Comparison of ENCODE assay signal across 11 cellular contexts in genomic region chr6:35610830-35611229, GRCh38.
DNase-seq lines count a peak whose midpoint lies in the region; ATAC-seq, FAIRE-seq and TF ChIP-seq lines count a peak whose summit lies in the region.
"Had no signal": no experiment of that assay in that cellular context is flagged by ENCODE, and none has a peak within 500 bp of the region (broad histone marks: within the 10 kb centered on the region; RNA-seq: fewer than 3 reads in every experiment).

No MANE protein-coding gene starts in this region.

- H3K4me3 ChIP-seq in astrocyte (ENCODE audit: insufficient read depth, low read depth, low read length) (no peak overlapping the region), upper lobe of right lung (no peak overlapping the region)
- H3K4me3 ChIP-seq in naive thymus-derived CD4-positive, alpha-beta T cell (ENCODE audit: low read length), result no peak overlapping the region

- peaks cover 2% of the 10 kb centered on the region for H3K4me1 ChIP-seq in astrocyte (ENCODE audit: insufficient read depth, low read length)
- H3K4me1 ChIP-seq in naive thymus-derived CD4-positive, alpha-beta T cell (ENCODE audit: control insufficient read depth in 2 of 2, insufficient read depth in 2 of 2, low read length in 2 of 2), result peaks cover 22 to 49% of the 10 kb centered on the region in 2 donors
- peaks cover 13% of the 10 kb centered on the region for H3K4me1 ChIP-seq in upper lobe of right lung

- H3K27me3 Mint-ChIP-seq in astrocyte (ENCODE audit: low read depth, unreplicated experiment), result no peaks in the 10 kb centered on the region
- no peaks in the 10 kb centered on the region for H3K27me3 Mint-ChIP-seq in naive thymus-derived CD4-positive, alpha-beta T cell
- H3K27me3 Mint-ChIP-seq: B cell had no signal

- POLR2A ChIA-PET in naive thymus-derived CD4-positive, alpha-beta T cell (lab: Charles Lee), result interaction anchor here (0.6 to 18.9 kb wide), 5 partner anchors 10 to 152 kb away, joined by 3 to 426 read pairs (median 64); no protein-coding TSS in a partner anchor

- no peak for FAIRE-seq in astrocyte (lab: Jason Lieb, UNC)

- ATAC-seq in Right ventricle myocardium inferior (peak; percentile 53), upper lobe of right lung (peak; percentile 49), HG02852 (IDR thresholded peaks at IDR 0.05; ENCODE audit: unreplicated experiment) (no peak)
- ATAC-seq in naive thymus-derived CD4-positive, alpha-beta T cell, result no peak

- no peaks in the 10 kb centered on the region for H3K9me3 ChIP-seq in astrocyte (ENCODE audit: insufficient read depth, low read depth, low read length)
- H3K9me3 ChIP-seq in naive thymus-derived CD4-positive, alpha-beta T cell (ENCODE audit: control insufficient read depth in 2 of 3, low read length in 3 of 3), result no peaks in the 10 kb centered on the region
- no peaks in the 10 kb centered on the region for H3K9me3 ChIP-seq in upper lobe of right lung

- H3K27me3 ChIP-seq in astrocyte (ENCODE audit: insufficient read depth, low read length), result no peaks in the 10 kb centered on the region
- H3K27me3 ChIP-seq in naive thymus-derived CD4-positive, alpha-beta T cell (ENCODE audit: control insufficient read depth in 2 of 2, insufficient read depth in 2 of 2, low read length in 2 of 2), result no peaks in the 10 kb centered on the region
- no peaks in the 10 kb centered on the region for H3K27me3 ChIP-seq in upper lobe of right lung

- no peak overlapping the region for H3K4me2 ChIP-seq in astrocyte (ENCODE audit: low read length)

- H3K36me3 ChIP-seq in astrocyte (ENCODE audit: insufficient read depth, low read length) (no peaks in the 10 kb centered on the region), upper lobe of right lung (peaks cover 87% of the 10 kb centered on the region)
- H3K36me3 ChIP-seq in naive thymus-derived CD4-positive, alpha-beta T cell (ENCODE audit: control insufficient read depth in 2 of 3, insufficient read depth in 3 of 3, low read length in 3 of 3), result peaks cover 0 to 37% (median 8%) of the 10 kb centered on the region in 3 experiments

- no peaks in the 10 kb centered on the region for H4K20me1 ChIP-seq in astrocyte (ENCODE audit: insufficient read depth, low read length)

- no peak overlapping the region for H3K27ac ChIP-seq in astrocyte (ENCODE audit: low read depth, low read length)
- H3K27ac ChIP-seq in naive thymus-derived CD4-positive, alpha-beta T cell (ENCODE audit: low read depth, low read length), result peak overlapping the region; percentile 49
- H3K27ac ChIP-seq in upper lobe of right lung, result no peak overlapping the region

- H2AFZ ChIP-seq in astrocyte (ENCODE audit: low read depth, low read length), result no peak overlapping the region

- TF ChIP-seq CTCF in astrocyte (IDR thresholded peaks at IDR 0.05; ENCODE audit: insufficient read depth, low read depth, low read length) (no peak), upper lobe of right lung (IDR thresholded peaks at IDR 0.05) (no peak)

- H3K36me3 Mint-ChIP-seq in astrocyte (ENCODE audit: low read depth, unreplicated experiment), result peaks cover 3% of the 10 kb centered on the region
- peaks cover 33 to 84% (median 74%) of the 10 kb centered on the region in 5 donors for H3K36me3 Mint-ChIP-seq in naive thymus-derived CD4-positive, alpha-beta T cell

- H3K9me3 Mint-ChIP-seq in astrocyte (ENCODE audit: unreplicated experiment), result peaks cover 2% of the 10 kb centered on the region
- peaks cover 0 to 7% (median 0%) of the 10 kb centered on the region in 11 donors for H3K9me3 Mint-ChIP-seq in naive thymus-derived CD4-positive, alpha-beta T cell

- DNase-seq in Right ventricle myocardium inferior (ENCODE audit: missing footprints) (no peak), cardiac septum (ENCODE audit: low spot score) (no peak), astrocyte (ENCODE audit: low read depth) (no peak), upper lobe of right lung (no peak), KG1 (lab: John Stamatoyannopoulos, UW) (no peak)
- no peak for DNase-seq in naive thymus-derived CD4-positive, alpha-beta T cell
- no peak for DNase-seq in stimulated activated CD4-positive, alpha-beta T cell treated with anti-CD3 and anti-CD28 coated beads, Interleukin-4, amount 100 ng/mL, for 1 hour
- DNase-seq: NCI-H526, SHP77 treated with DMSO at 0.1 percent for 48 hours had no signal

- H3K4me3 Mint-ChIP-seq in astrocyte (ENCODE audit: unreplicated experiment), result no peak overlapping the region
- H3K4me3 Mint-ChIP-seq in naive thymus-derived CD4-positive, alpha-beta T cell, result peak overlapping the region; percentile 39 to 84 (median 72)
- H3K4me3 Mint-ChIP-seq: B cell had no signal

- H3K4me1 Mint-ChIP-seq in astrocyte (ENCODE audit: low read depth, unreplicated experiment), result peaks cover 16% of the 10 kb centered on the region
- H3K4me1 Mint-ChIP-seq in naive thymus-derived CD4-positive, alpha-beta T cell, result peaks cover 38 to 94% (median 83%) of the 10 kb centered on the region in 7 donors

- H3K27ac Mint-ChIP-seq in astrocyte (ENCODE audit: unreplicated experiment), result peak overlapping the region; percentile 89
- H3K27ac Mint-ChIP-seq in naive thymus-derived CD4-positive, alpha-beta T cell, result peak overlapping the region; percentile 82 to 97 (median 93)
- H3K27ac Mint-ChIP-seq: B cell had no signal

- intact Hi-C loops in Right ventricle myocardium inferior (cut with DNase I) (no loop called here), cardiac septum (cut with DNase I) (no loop called here), upper lobe of right lung (cut with DNase I) (no loop called here)
- intact Hi-C loops in naive thymus-derived CD4-positive, alpha-beta T cell (cut with micrococcal nuclease), result loop anchor here in 1 of 2 donors (1.0 kb wide), 2 partner anchors 9 to 18 kb away; no protein-coding TSS in a partner anchor

- no peak overlapping the region for H3K9ac ChIP-seq in astrocyte (ENCODE audit: low read length)

- H3K79me2 ChIP-seq in astrocyte (ENCODE audit: insufficient read depth, low read length), result no peaks in the 10 kb centered on the region

- CTCF ChIA-PET in naive thymus-derived CD4-positive, alpha-beta T cell (lab: Charles Lee), result interaction anchor here (0.5 to 19.5 kb wide), 3 partner anchors 10 to 96 kb away, joined by 3 to 272 read pairs (median 4); no protein-coding TSS in a partner anchor

Comparison
In these comparisons a context has a peak if more than half of its experiments do, and no peak if none do; other contexts are left out.
1. ATAC-seq: peak in Right ventricle myocardium inferior (single experiment) and upper lobe of right lung (single experiment); none in naive thymus-derived CD4-positive, alpha-beta T cell (single experiment) and HG02852 (single experiment).